ENCODE assay signal across 25 cellular contexts in genomic region chr9:69755205-69755604, GRCh38.
"Had no signal": no experiment of that assay in that cellular context is flagged by ENCODE, and none has a peak within 500 bp of the region (broad histone marks: within the 10 kb centered on the region; RNA-seq: fewer than 3 reads in every experiment).

No MANE protein-coding gene starts in this region.

- H3K9me3 ChIP-seq: psoas muscle, spleen, tibial artery, upper lobe of left lung, uterus had no signal

- H2AFZ ChIP-seq: hepatocyte had no signal

- ATAC-seq: left colon; left ventricle myocardium superior; natural killer cell treated with Interleukin-12 subunit alpha and Interleukin-12 subunit beta and Interleukin-15 and Interleukin-18, amount 100 ng/mL, for 72 hours; psoas muscle; sciatic nerve; stimulated activated memory B cell treated with anti-CD40 and anti-IgM and Interleukin-4, amounts not matched to agents 10 μg/mL and 1 μg/mL and 100 μg/mL, for 72 hours had no signal

- DNase-seq: dermis blood vessel endothelial cell; endodermal cell; foreskin melanocyte; head of caudate nucleus; kidney; left colon; left ventricle myocardium superior; mesenchymal stem cell; midbrain; psoas muscle; retina; spleen; stimulated activated CD4-positive, alpha-beta T cell treated with anti-CD3 and anti-CD28 coated beads, Interleukin-15, amount 100 ng/mL, for 24 hours; stimulated activated CD4-positive, alpha-beta T cell treated with anti-CD3 and anti-CD28 coated beads, Interleukin-1b, Interleukin-23, amount 100 ng/mL, for 48 hours; stimulated activated CD4-positive, alpha-beta T cell treated with anti-CD3 and anti-CD28 coated beads, Interleukin-4, amount 100 ng/mL, for 24 hours; tibial artery; upper lobe of left lung; uterus had no signal

- H3K4me3 ChIP-seq: hepatocyte, lung, psoas muscle, spleen, tibial artery, upper lobe of left lung, uterus had no signal

- H3K4me3 Mint-ChIP-seq: endodermal cell; natural killer cell treated with Interleukin-12 subunit alpha and Interleukin-12 subunit beta and Interleukin-15 and Interleukin-18, amount 100 ng/mL, for 72 hours; stimulated activated memory B cell treated with anti-CD40 and anti-IgM and Interleukin-4, amounts not matched to agents 10 μg/mL and 1 μg/mL and 100 μg/mL, for 72 hours; stimulated activated naive CD8-positive, alpha-beta T cell treated with anti-CD3 and anti-CD28 coated beads, Interleukin-15, Interleukin-2, amounts not matched to agents 100 ng/mL and 50 ng/mL, for 24 hours had no signal

- H3K36me3 ChIP-seq: tibial artery, uterus had no signal

- H3K27ac ChIP-seq: hepatocyte, psoas muscle, spleen, tibial artery, upper lobe of left lung, uterus had no signal

- H3K27ac Mint-ChIP-seq: endodermal cell; natural killer cell treated with Interleukin-12 subunit alpha and Interleukin-12 subunit beta and Interleukin-15 and Interleukin-18, amount 100 ng/mL, for 72 hours; stimulated activated memory B cell treated with anti-CD40 and anti-IgM and Interleukin-4, amounts not matched to agents 10 μg/mL and 1 μg/mL and 100 μg/mL, for 72 hours; stimulated activated naive CD8-positive, alpha-beta T cell treated with anti-CD3 and anti-CD28 coated beads, Interleukin-15, Interleukin-2, amounts not matched to agents 100 ng/mL and 50 ng/mL, for 24 hours had no signal

- H3K27me3 ChIP-seq: hepatocyte, spleen, tibial artery, upper lobe of left lung, uterus had no signal

- H3K27me3 Mint-ChIP-seq: natural killer cell treated with Interleukin-12 subunit alpha and Interleukin-12 subunit beta and Interleukin-15 and Interleukin-18, amount 100 ng/mL, for 72 hours; stimulated activated memory B cell treated with anti-CD40 and anti-IgM and Interleukin-4, amounts not matched to agents 10 μg/mL and 1 μg/mL and 100 μg/mL, for 72 hours; stimulated activated naive CD8-positive, alpha-beta T cell treated with anti-CD3 and anti-CD28 coated beads, Interleukin-15, Interleukin-2, amounts not matched to agents 100 ng/mL and 50 ng/mL, for 24 hours had no signal

- FAIRE-seq: endothelial cell of umbilical vein, kidney had no signal

- H3K4me1 ChIP-seq: uterus had no signal

- H3K9me3 Mint-ChIP-seq: endodermal cell; natural killer cell treated with Interleukin-12 subunit alpha and Interleukin-12 subunit beta and Interleukin-15 and Interleukin-18, amount 100 ng/mL, for 72 hours; stimulated activated memory B cell treated with anti-CD40 and anti-IgM and Interleukin-4, amounts not matched to agents 10 μg/mL and 1 μg/mL and 100 μg/mL, for 72 hours; stimulated activated naive CD8-positive, alpha-beta T cell treated with anti-CD3 and anti-CD28 coated beads, Interleukin-15, Interleukin-2, amounts not matched to agents 100 ng/mL and 50 ng/mL, for 24 hours had no signal
